ENCODE assay signal across 9 cellular contexts in genomic region chr5:181259974-181260719, GRCh38. TPM values are rescaled to one million over a fixed set of nuclear protein-coding genes. Genes with fewer than 3 reads are reported as not detected.
DNase-seq lines count a peak whose midpoint lies in the region; ATAC-seq, FAIRE-seq and TF ChIP-seq lines count a peak whose summit lies in the region.
"Had no signal": no experiment of that assay in that cellular context is flagged by ENCODE, and none has a peak within 500 bp of the region (broad histone marks: within the 10 kb centered on the region; RNA-seq: fewer than 3 reads in every experiment).

No MANE protein-coding gene starts in this region.

- no peak for TF ChIP-seq RAD21 in GM12878 (IDR thresholded peaks at IDR 0.05; ENCODE audit: insufficient read depth, low read depth, low read length)

- BruUV-seq in GM12878 (replicated peaks; lab: Mats Ljungman, UMichigan), result TSS peak; percentile 75

- intact Hi-C loops in heart left ventricle (cut with DNase I), result loop anchor here in 8 of 10 donors (2.0 to 5.0 kb wide), 5 partner anchors 13 to 78 kb away; partner anchors contain the start of gene TRIM41 (in 2 of the 8)
- intact Hi-C loops in left cardiac atrium (cut with DNase I), result loop anchor here in 1 of 2 donors (5.0 kb wide), 1 partner anchor 73 kb away; no protein-coding TSS in a partner anchor
- intact Hi-C loops in GM12878 (cut with micrococcal nuclease; ENCODE audit: unreplicated experiment), result loop anchor here (2.0 to 5.0 kb wide), 4 partner anchors 15 to 398 kb away; partner anchors contain the start of genes TRIM41 and ZFP62
- intact Hi-C loops in uterus (cut with DNase I; ENCODE audit: low total_unique reads), result no loop called here

- H3K9me3 ChIP-seq in heart left ventricle (no peaks in the 10 kb centered on the region), GM12878 (replicated peaks; ENCODE audit: control insufficient read depth, insufficient read depth, low read length) (no peaks in the 10 kb centered on the region), uterus (no peaks in the 10 kb centered on the region)

- peak overlapping the region; percentile 97 for H3K4me2 ChIP-seq in GM12878 (ENCODE audit: control insufficient read depth, insufficient read depth)

- CTCF ChIA-PET in GM12878 (lab: Yijun Ruan, JAX), result interaction anchor here (0.7 to 2.4 kb wide), 6 partner anchors 8 to 87 kb away, joined by 3 to 9 read pairs (median 4); no protein-coding TSS in a partner anchor

- peak in 1 of 4 donors; percentile 0 for ATAC-seq in heart left ventricle
- no peak for ATAC-seq in left cardiac atrium
- ATAC-seq in GM12878, result no peak
- ATAC-seq in memory B cell (ENCODE audit: low read depth), result no peak

- POLR2A ChIA-PET in GM12878 (lab: Charles Lee), result interaction anchor here (1.0 to 3.7 kb wide), 7 partner anchors 9 to 68 kb away, joined by 3 to 19 read pairs (median 10); partner anchors contain the start of genes RACK1 and TRIM41

- H3K4me1 ChIP-seq in heart left ventricle (peaks cover 5 to 67% (median 52%) of the 10 kb centered on the region in 12 donors), GM12878 (ENCODE audit: control insufficient read depth, insufficient read depth, low read length) (peaks cover 3% of the 10 kb centered on the region; the same call in 1 of the 2 replicates), uterus (peaks cover 11% of the 10 kb centered on the region in 2 donors)

- TF ChIP-seq EP300 in GM12878 (IDR thresholded peaks at IDR 0.05; ENCODE audit: borderline replicate concordance in 1 of 2, control insufficient read depth in 1 of 2, low read depth in 2 of 2, low read length in 2 of 2), result no peak

- peaks cover 8% of the 10 kb centered on the region for H3K36me3 Mint-ChIP-seq in memory B cell

- H3K9ac ChIP-seq in GM12878 (ENCODE audit: control insufficient read depth, insufficient read depth, low read length), result peak overlapping the region; percentile 98

- SMC1A ChIA-PET in GM12878 (lab: Charles Lee; ENCODE audit: uncharacterized antibody, unreplicated experiment), result interaction anchor here (1.2 to 3.7 kb wide), 5 partner anchors 10 to 76 kb away, joined by 3 to 25 read pairs (median 4); partner anchors contain the start of gene RACK1

- peak overlapping the region; percentile 90 for H3K27ac Mint-ChIP-seq in memory B cell

- TF ChIP-seq POLR2A in heart left ventricle (IDR thresholded peaks at IDR 0.05) (no peak), GM12878 (IDR thresholded peaks at IDR 0.05; ENCODE audit: low read depth, low read length) (no peak), uterus (IDR thresholded peaks at IDR 0.05) (no peak)

- peak overlapping the region; percentile 69 to 100 (median 93) for H3K4me3 ChIP-seq in heart left ventricle
- peak overlapping the region; percentile 95 for H3K4me3 ChIP-seq in GM12878
- peak overlapping the region; percentile 60 to 80 for H3K4me3 ChIP-seq in uterus

- H4K20me1 ChIP-seq in GM12878 (ENCODE audit: control insufficient read depth, insufficient read depth), result no peaks in the 10 kb centered on the region

- no peaks in the 10 kb centered on the region for H3K27me3 Mint-ChIP-seq in memory B cell

- H3K27ac ChIP-seq in heart left ventricle (peak overlapping the region; percentile 92 to 100 (median 98)), GM12878 (ENCODE audit: control insufficient read depth, insufficient read depth) (peak overlapping the region; percentile 97), uterus (peak overlapping the region; percentile 86 to 95)

- no peak for DNase-seq in heart left ventricle
- DNase-seq in left cardiac atrium, result no peak
- DNase-seq in GM12878 (ENCODE audit: low read depth, low spot score), result no peak
- DNase-seq in memory B cell (ENCODE audit: low spot score in 2 of 2), result no peak
- DNase-seq in uterus, result no peak
- no peak for DNase-seq in HTR-8/SVneo (ENCODE audit: insufficient read length, low spot score)
- no peak for DNase-seq in NCI-H526 treated with DMSO at 0.1 percent for 48 hours (lab: John Stamatoyannopoulos, UW)
- DNase-seq in D341Med (ENCODE audit: low spot score), result no peak

- no peaks in the 10 kb centered on the region for H3K9me3 Mint-ChIP-seq in memory B cell

- in situ Hi-C loops in GM12878 (cut with MboI), result loop anchor here (10.0 kb wide), 1 partner anchor 75 kb away; no protein-coding TSS in a partner anchor

- RAD21 ChIA-PET in GM12878 (lab: Charles Lee; ENCODE audit: unreplicated experiment), result interaction anchor here (0.9 to 2.8 kb wide), 7 partner anchors 8 to 75 kb away, joined by 3 to 13 read pairs (median 5); partner anchors contain the start of gene RACK1

- peaks cover 0 to 35% (median 30%) of the 10 kb centered on the region in 9 donors for H3K36me3 ChIP-seq in heart left ventricle
- H3K36me3 ChIP-seq in GM12878 (ENCODE audit: control insufficient read depth in 2 of 2, insufficient read depth in 2 of 2, low read length in 1 of 2), result peaks cover 1 to 8% of the 10 kb centered on the region in 2 experiments; a peak in 3 of 4 replicates
- H3K36me3 ChIP-seq in uterus, result no peaks in the 10 kb centered on the region

- WGBS in heart left ventricle, 4 donors, result 1 to 3% (median 1%) methylated on average over 26 of the region's 26 CpGs
- WGBS in GM12878 (ENCODE audit: insufficient coverage, insufficient replicate concordance, low lambda C conversion rate, missing lambda C conversion rate), result under 1% methylated on average over 26 of the region's 26 CpGs

- FAIRE-seq in GM12878 (lab: Jason Lieb, UNC) (no peak), HTR-8/SVneo (lab: Jason Lieb, UNC) (no peak)
- FAIRE-seq: TTC549 had no signal

- H2AFZ ChIP-seq in GM12878 (ENCODE audit: control insufficient read depth, low read depth, low read length), result peak overlapping the region; percentile 81

- H3K79me2 ChIP-seq in GM12878 (ENCODE audit: control insufficient read depth, insufficient read depth, low read length), result peaks cover 67% of the 10 kb centered on the region

- no peak for TF ChIP-seq CTCF in heart left ventricle (IDR thresholded peaks at IDR 0.05)
- TF ChIP-seq CTCF in GM12878 (IDR thresholded peaks at IDR 0.05 in 2 of 3, conservative IDR thresholded peaks at IDR 0.05 in 1 of 3; ENCODE audit: control insufficient read depth in 2 of 3, extremely low read depth in 1 of 3, insufficient read depth in 1 of 3, low read depth in 3 of 3, low read length in 3 of 3), result no peak
- TF ChIP-seq CTCF in uterus (IDR thresholded peaks at IDR 0.05), result no peak

- peak overlapping the region; percentile 96 for H3K4me3 Mint-ChIP-seq in memory B cell

- no peaks in the 10 kb centered on the region for H3K27me3 ChIP-seq in heart left ventricle
- H3K27me3 ChIP-seq in GM12878 (replicated peaks in 1 of 2; ENCODE audit: control insufficient read depth in 2 of 2, insufficient read depth in 2 of 2, low read length in 1 of 2), result no peaks in the 10 kb centered on the region
- H3K27me3 ChIP-seq in uterus, result no peaks in the 10 kb centered on the region

- peaks cover 29% of the 10 kb centered on the region for H3K4me1 Mint-ChIP-seq in memory B cell

RNA-seq across cellular contexts. Expression of gene TRIM52, which starts 0.8 kb away (rescaled TPM):
- 10 to 100 TPM in 1 of 9 donors, 1 to 10 TPM in 8; 5.6 to 12.8 (median 7.6) TPM for total RNA-seq in heart left ventricle
- polyA plus RNA-seq in heart left ventricle, result 10 to 100 TPM in 1 of 2 donors, 1 to 10 TPM in 1; 5.9 to 10.3 TPM
- 10 to 100 TPM in 1 of 2 donors, 1 to 10 TPM in 1; 9.8 to 10.1 TPM for total RNA-seq in left cardiac atrium
- 46.6 and 48.5 TPM in 2 replicates for total RNA-seq in GM12878 (2013; cell fraction: nucleolus; rRNA removed)
- 6.5 and 7.1 TPM in 2 replicates for total RNA-seq in GM12878 (2014; rRNA removed)
- 10.1 and 11.5 TPM in 2 replicates for total RNA-seq in GM12878 (2014; rRNA removed; fragmentation: Illumina TruSeq; extraction: Trizol)
- total RNA-seq in GM12878 (2021), result 8.4 and 8.6 TPM in 2 replicates
- polyA plus RNA-seq in GM12878 (2011; ENCODE audit: low read depth), result 5.9 TPM
- polyA plus RNA-seq in GM12878 (2011; rRNA removed), result 24.3 and 34.0 TPM in 2 replicates
- polyA plus RNA-seq in GM12878 (2011; cell fraction: cytosol; rRNA removed), result 12.3 and 13.7 TPM in 2 replicates
- polyA plus RNA-seq in GM12878 (2011; cell fraction: nucleus; rRNA removed), result 31.5 and 38.7 TPM in 2 replicates
- polyA plus RNA-seq in GM12878 (2012), result 10.7 and 12.3 TPM in 2 replicates
- polyA plus RNA-seq in GM12878 (2014; fragmentation: Illumina TruSeq; extraction: Trizol), result 12.4 and 14.7 TPM in 2 replicates
- polyA plus RNA-seq in GM12878 (2014; fragmentation: Nextera tagmentation; extraction: Ambion mirVana), result 1 to 10 TPM; 1.4 to 3.4 TPM
- 11.6 and 13.4 TPM in 2 replicates for polyA plus RNA-seq in GM12878 (2014; rRNA removed)
- polyA plus RNA-seq in GM12878 (2016; fragmentation: Nextera tagmentation; extraction: Ambion mirVana), result 1 to 10 TPM; 6.8 to 7.9 TPM
- 19.5 and 28.6 TPM in 2 replicates for polyA minus RNA-seq in GM12878 (2011; rRNA and poly(A)+ RNA removed)
- polyA minus RNA-seq in GM12878 (2011; cell fraction: cytosol; rRNA and poly(A)+ RNA removed), result 6.1 and 7.9 TPM in 2 replicates
- polyA minus RNA-seq in GM12878 (2011; cell fraction: nucleus; rRNA and poly(A)+ RNA removed), result 15.4 and 24.9 TPM in 2 replicates
- total RNA-seq in uterus, result 10 to 100 TPM in 2 of 4 donors, 1 to 10 TPM in 2; 1.2 to 22.1 (median 13.9) TPM

RNA-seq across cellular contexts. Expression of gene RACK1, which starts 16.4 kb away (rescaled TPM):
- total RNA-seq in heart left ventricle, result 1,000 to 10,000 TPM in 2 of 9 donors, 100 to 1,000 TPM in 7; 560 to 1,237 (median 771) TPM
- polyA plus RNA-seq in heart left ventricle, result 1,000 to 10,000 TPM in 1 of 2 donors, 100 to 1,000 TPM in 1; 876 to 2,287 TPM
- 100 to 1,000 TPM; 713 to 792 TPM for total RNA-seq in left cardiac atrium
- 1,060 and 1,082 TPM in 2 replicates for total RNA-seq in GM12878 (2013; cell fraction: nucleolus; rRNA removed)
- total RNA-seq in GM12878 (2014; rRNA removed), result 6,385 and 6,584 TPM in 2 replicates
- 4,111 and 4,251 TPM in 2 replicates for total RNA-seq in GM12878 (2014; rRNA removed; fragmentation: Illumina TruSeq; extraction: Trizol)
- 2,742 and 2,873 TPM in 2 replicates for total RNA-seq in GM12878 (2021)
- 2,498 TPM for polyA plus RNA-seq in GM12878 (2011; ENCODE audit: low read depth)
- 2,058 and 4,963 TPM in 2 replicates for polyA plus RNA-seq in GM12878 (2011; rRNA removed)
- polyA plus RNA-seq in GM12878 (2011; cell fraction: cytosol; rRNA removed), result 6,471 and 7,747 TPM in 2 replicates
- 2,792 and 3,345 TPM in 2 replicates for polyA plus RNA-seq in GM12878 (2011; cell fraction: nucleus; rRNA removed)
- 4,319 and 4,635 TPM in 2 replicates for polyA plus RNA-seq in GM12878 (2012)
- 2,869 and 4,083 TPM in 2 replicates for polyA plus RNA-seq in GM12878 (2014; fragmentation: Illumina TruSeq; extraction: Trizol)
- 1,000 to 10,000 TPM; 3,729 to 5,412 TPM for polyA plus RNA-seq in GM12878 (2014; fragmentation: Nextera tagmentation; extraction: Ambion mirVana)
- 5,813 and 5,897 TPM in 2 replicates for polyA plus RNA-seq in GM12878 (2014; rRNA removed)
- polyA plus RNA-seq in GM12878 (2016; fragmentation: Nextera tagmentation; extraction: Ambion mirVana), result 1,000 to 10,000 TPM; 1,365 to 1,424 TPM
- 6,568 and 9,193 TPM in 2 replicates for polyA minus RNA-seq in GM12878 (2011; rRNA and poly(A)+ RNA removed)
- 1,862 and 1,930 TPM in 2 replicates for polyA minus RNA-seq in GM12878 (2011; cell fraction: cytosol; rRNA and poly(A)+ RNA removed)
- 910 and 1,213 TPM in 2 replicates for polyA minus RNA-seq in GM12878 (2011; cell fraction: nucleus; rRNA and poly(A)+ RNA removed)
- total RNA-seq in uterus, result 1,000 to 10,000 TPM; 1,656 to 5,035 (median 2,557) TPM

RNA-seq across cellular contexts. Expression of gene TRIM41, which starts 37.1 kb away (rescaled TPM):
- total RNA-seq in heart left ventricle (10 to 100 TPM; 12.3 to 27.3 (median 23.9) TPM), left cardiac atrium (10 to 100 TPM; 17.1 to 19.1 TPM), GM12878 (2014; rRNA removed) (16.0 and 17.2 TPM in 2 replicates), GM12878 (2014; rRNA removed; fragmentation: Illumina TruSeq; extraction: Trizol) (10.5 and 10.6 TPM in 2 replicates), GM12878 (2021) (24.6 and 28.9 TPM in 2 replicates), uterus (10 to 100 TPM in 2 of 4 donors, 1 to 10 TPM in 2; 4.7 to 18.8 (median 12.2) TPM)
- polyA plus RNA-seq in heart left ventricle (10 to 100 TPM; 20.2 TPM), GM12878 (2011; rRNA removed) (14.8 and 17.7 TPM in 2 replicates), GM12878 (2014; fragmentation: Illumina TruSeq; extraction: Trizol) (9.4 and 10.6 TPM in 2 replicates), GM12878 (2014; fragmentation: Nextera tagmentation; extraction: Ambion mirVana) (1 to 10 TPM; 1.0 to 3.2 TPM), GM12878 (2014; rRNA removed) (21.5 and 24.4 TPM in 2 replicates), GM12878 (2016; fragmentation: Nextera tagmentation; extraction: Ambion mirVana) (1 to 10 TPM; 5.2 to 5.5 TPM)
- total RNA-seq in GM12878 (2013; cell fraction: nucleolus; rRNA removed), result 30.1 and 34.3 TPM in 2 replicates
- 11.5 TPM for polyA plus RNA-seq in GM12878 (2011; ENCODE audit: low read depth)
- 16.4 and 21.9 TPM in 2 replicates for polyA plus RNA-seq in GM12878 (2011; cell fraction: cytosol; rRNA removed)
- 173 and 195 TPM in 2 replicates for polyA plus RNA-seq in GM12878 (2011; cell fraction: nucleus; rRNA removed)
- polyA plus RNA-seq in GM12878 (2012), result 21.7 and 28.2 TPM in 2 replicates
- 8.6 and 10.9 TPM in 2 replicates for polyA minus RNA-seq in GM12878 (2011; rRNA and poly(A)+ RNA removed)
- polyA minus RNA-seq in GM12878 (2011; cell fraction: cytosol; rRNA and poly(A)+ RNA removed), result 6.8 and 7.5 TPM in 2 replicates
- 16.0 and 24.7 TPM in 2 replicates for polyA minus RNA-seq in GM12878 (2011; cell fraction: nucleus; rRNA and poly(A)+ RNA removed)

RNA-seq across cellular contexts. Expression of gene TRIM7, which starts 55.2 kb away (rescaled TPM):
- 10 to 100 TPM in 1 of 9 donors, 1 to 10 TPM in 8; 3.7 to 10.2 (median 6.7) TPM for total RNA-seq in heart left ventricle
- 10 to 100 TPM in 1 of 2 donors, 1 to 10 TPM in 1; 3.6 to 11.0 TPM for polyA plus RNA-seq in heart left ventricle
- total RNA-seq in left cardiac atrium, result 1 to 10 TPM; 5.9 to 9.0 TPM
- total RNA-seq in GM12878 (2013; cell fraction: nucleolus; rRNA removed), result 0.59 and 0.84 TPM in 2 replicates
- 0.54 and 1.1 TPM in 2 replicates for total RNA-seq in GM12878 (2014; rRNA removed)
- 0.22 and 0.46 TPM in 2 replicates for total RNA-seq in GM12878 (2014; rRNA removed; fragmentation: Illumina TruSeq; extraction: Trizol)
- total RNA-seq in GM12878 (2021), result 0.38 and 0.96 TPM in 2 replicates
- 1.1 TPM for polyA plus RNA-seq in GM12878 (2011; ENCODE audit: low read depth)
- 1.6 TPM in 2 replicates for polyA plus RNA-seq in GM12878 (2011; rRNA removed)
- polyA plus RNA-seq in GM12878 (2011; cell fraction: cytosol; rRNA removed), result 0.97 and 1.0 TPM in 2 replicates
- polyA plus RNA-seq in GM12878 (2011; cell fraction: nucleus; rRNA removed), result 2.2 and 2.4 TPM in 2 replicates
- 0.87 and 1.7 TPM in 2 replicates for polyA plus RNA-seq in GM12878 (2012)
- polyA plus RNA-seq in GM12878 (2014; fragmentation: Illumina TruSeq; extraction: Trizol), result 0.32 and 0.33 TPM in 2 replicates
- polyA plus RNA-seq in GM12878 (2014; fragmentation: Nextera tagmentation; extraction: Ambion mirVana), result under 1 TPM; 0.02 to 0.20 TPM
- polyA plus RNA-seq in GM12878 (2014; rRNA removed), result 0.84 and 1.1 TPM in 2 replicates
- 1 to 10 TPM in 1 of 2 experiments, under 1 TPM in 1; 0.44 to 1.3 TPM for polyA plus RNA-seq in GM12878 (2016; fragmentation: Nextera tagmentation; extraction: Ambion mirVana)
- 0.80 and 0.88 TPM in 2 replicates for polyA minus RNA-seq in GM12878 (2011; rRNA and poly(A)+ RNA removed)
- 0.83 and 1.1 TPM in 2 replicates for polyA minus RNA-seq in GM12878 (2011; cell fraction: cytosol; rRNA and poly(A)+ RNA removed)
- polyA minus RNA-seq in GM12878 (2011; cell fraction: nucleus; rRNA and poly(A)+ RNA removed), result 0.73 and 1.5 TPM in 2 replicates
- 1 to 10 TPM; 1.2 to 7.7 (median 1.6) TPM for total RNA-seq in uterus
